In genomic region chr9:120875954-120876841, GRCh38 we compare ENCODE assay signal across 1 cellular context.
TF ChIP-seq lines count a peak whose summit lies in the region.

No MANE protein-coding gene starts in this region.

TF ChIP-seq in GM12878, 131 proteins besides CTCF, POLR2A, EP300 and RAD21 (continued from another document and continues in another):
- no peak for TF ChIP-seq NFXL1 (IDR thresholded peaks at IDR 0.05; ENCODE audit: borderline replicate concordance)
- peak; percentile 75 for TF ChIP-seq SPI1 (IDR thresholded peaks at IDR 0.05; ENCODE audit: borderline replicate concordance, insufficient read depth, low read depth, low read length)
- no peak for TF ChIP-seq CREB1 (IDR thresholded peaks at IDR 0.05; ENCODE audit: low read depth)
- TF ChIP-seq ZNF592 (IDR thresholded peaks at IDR 0.05) = no peak
- peak; percentile 48; the same call in 1 of the 2 replicates for TF ChIP-seq MXI1 (IDR thresholded peaks at IDR 0.05; ENCODE audit: low read depth, low read length)
- TF ChIP-seq BCL3 (IDR thresholded peaks at IDR 0.05; ENCODE audit: borderline replicate concordance, insufficient read depth, low read depth, low read length, poor library complexity, severe bottlenecking) = peak; percentile 71
- no peak for TF ChIP-seq TCF12 (IDR thresholded peaks at IDR 0.05; ENCODE audit: low read depth, low read length)
- TF ChIP-seq RFX5 (IDR thresholded peaks at IDR 0.05; ENCODE audit: low read depth, low read length) = no peak
- peak in 1 of 2 experiments; percentile 80; a peak in 1 of 3 replicates for TF ChIP-seq EGR1 (IDR thresholded peaks at IDR 0.05; ENCODE audit: borderline replicate concordance in 1 of 2, low read depth in 2 of 2, low read length in 2 of 2)
- TF ChIP-seq SUZ12 (IDR thresholded peaks at IDR 0.05; ENCODE audit: unreplicated experiment) = no peak
- TF ChIP-seq FOXK2 (IDR thresholded peaks at IDR 0.05) = no peak
- TF ChIP-seq LARP7 (IDR thresholded peaks at IDR 0.05) = no peak
- TF ChIP-seq KLF5 (IDR thresholded peaks at IDR 0.05; ENCODE audit: partially characterized antibody) = no peak
- no peak for TF ChIP-seq TBL1XR1 (IDR thresholded peaks at IDR 0.05; ENCODE audit: low read depth, low read length)
- TF ChIP-seq JUNB (IDR thresholded peaks at IDR 0.05) = peak; percentile 21; the same call in 1 of the 2 replicates
- 0 out of 2 replicates have a peak, but pooled peaks have one; percentile 47 for TF ChIP-seq ZNF217 (IDR thresholded peaks at IDR 0.05)
- no peak for TF ChIP-seq HDAC6 (IDR thresholded peaks at IDR 0.05; ENCODE audit: unreplicated experiment)
- TF ChIP-seq MAX (IDR thresholded peaks at IDR 0.05; ENCODE audit: low read depth, low read length) = peak; percentile 9; the same call in 1 of the 2 replicates
- TF ChIP-seq ATF3 (IDR thresholded peaks at IDR 0.05; ENCODE audit: borderline replicate concordance, extremely low read depth, low read depth, low read length) = no peak
- TF ChIP-seq ZBED1 (IDR thresholded peaks at IDR 0.05; ENCODE audit: borderline replicate concordance) = no peak
- TF ChIP-seq SIN3A (IDR thresholded peaks at IDR 0.05; ENCODE audit: low read depth, low read length) = peak; percentile 73; the same call in 1 of the 2 replicates
- no peak for TF ChIP-seq HDAC2 (IDR thresholded peaks at IDR 0.05)
- 0 out of 2 replicates have a peak, but pooled peaks have one; percentile 32 for TF ChIP-seq TCF3 (IDR thresholded peaks at IDR 0.05; ENCODE audit: borderline replicate concordance, insufficient read depth, low read depth, low read length)
- TF ChIP-seq MLLT1 (IDR thresholded peaks at IDR 0.05) = no peak; the same call in none of the 2 replicates
- no peak for TF ChIP-seq TCF7 (IDR thresholded peaks at IDR 0.05; ENCODE audit: borderline replicate concordance)
- 0 out of 2 replicates have a peak, but pooled peaks have one; percentile 17 for TF ChIP-seq JUND (IDR thresholded peaks at IDR 0.05; ENCODE audit: low read depth, low read length)
- 0 out of 2 replicates have a peak, but pooled peaks have one; percentile 14 for TF ChIP-seq RELB (IDR thresholded peaks at IDR 0.05; ENCODE audit: low read depth)
- TF ChIP-seq HDGF (IDR thresholded peaks at IDR 0.05) = peak; percentile 83; the same call in 1 of the 2 replicates
- no peak for TF ChIP-seq CHD2 (IDR thresholded peaks at IDR 0.05; ENCODE audit: borderline replicate concordance, low read depth, low read length)
- peak; percentile 14 for TF ChIP-seq SP1 (IDR thresholded peaks at IDR 0.05; ENCODE audit: low read depth, low read length)
- TF ChIP-seq MYB (IDR thresholded peaks at IDR 0.05; ENCODE audit: borderline replicate concordance, low read depth, low read length) = no peak
- no peak for TF ChIP-seq CBX5 (IDR thresholded peaks at IDR 0.05; ENCODE audit: low read depth)
- no peak for TF ChIP-seq IRF3 (IDR thresholded peaks at IDR 0.05)
- no peak for TF ChIP-seq POLR2AphosphoS2 (IDR thresholded peaks at IDR 0.05; ENCODE audit: low read depth, low read length)
- TF ChIP-seq NKRF (conservative IDR thresholded peaks at IDR 0.05) = peak; percentile 60
- no peak for TF ChIP-seq RBBP5 (conservative IDR thresholded peaks at IDR 0.05)
- no peak for TF ChIP-seq E4F1 (IDR thresholded peaks at IDR 0.05; ENCODE audit: borderline replicate concordance, partially characterized antibody)
- 0 out of 2 replicates have a peak, but pooled peaks have one; percentile 19 for TF ChIP-seq MEF2A (IDR thresholded peaks at IDR 0.05; ENCODE audit: insufficient read depth, low read depth, low read length)
- no peak for TF ChIP-seq POLR2AphosphoS5 (IDR thresholded peaks at IDR 0.05; ENCODE audit: low read length)
- peak; percentile 10 to 37; a peak in 1 of 4 replicates for TF ChIP-seq BHLHE40 (IDR thresholded peaks at IDR 0.05; ENCODE audit: borderline replicate concordance in 1 of 2, low read depth in 2 of 2, low read length in 1 of 2)
- TF ChIP-seq SMARCA5 (IDR thresholded peaks at IDR 0.05) = peak; percentile 51; the same call in 1 of the 2 replicates
- TF ChIP-seq IRF4 (IDR thresholded peaks at IDR 0.05; ENCODE audit: low read depth, low read length) = no peak
- TF ChIP-seq BACH1 (IDR thresholded peaks at IDR 0.05; ENCODE audit: borderline replicate concordance) = peak; percentile 39; the same call in 1 of the 2 replicates
- no peak for TF ChIP-seq MTA3 (IDR thresholded peaks at IDR 0.05; ENCODE audit: borderline replicate concordance, low read length)
- TF ChIP-seq IKZF1 (conservative IDR thresholded peaks at IDR 0.05) = peak; percentile 78
- TF ChIP-seq E2F8 (IDR thresholded peaks at IDR 0.05; ENCODE audit: low read depth, partially characterized antibody) = peak; percentile 40
- no peak for TF ChIP-seq KDM1A (IDR thresholded peaks at IDR 0.05; ENCODE audit: borderline replicate concordance)
- TF ChIP-seq CHD4 (IDR thresholded peaks at IDR 0.05) = no peak
